Comparison of ENCODE assay signal across 2 cellular contexts in the genomic region with DNA sequence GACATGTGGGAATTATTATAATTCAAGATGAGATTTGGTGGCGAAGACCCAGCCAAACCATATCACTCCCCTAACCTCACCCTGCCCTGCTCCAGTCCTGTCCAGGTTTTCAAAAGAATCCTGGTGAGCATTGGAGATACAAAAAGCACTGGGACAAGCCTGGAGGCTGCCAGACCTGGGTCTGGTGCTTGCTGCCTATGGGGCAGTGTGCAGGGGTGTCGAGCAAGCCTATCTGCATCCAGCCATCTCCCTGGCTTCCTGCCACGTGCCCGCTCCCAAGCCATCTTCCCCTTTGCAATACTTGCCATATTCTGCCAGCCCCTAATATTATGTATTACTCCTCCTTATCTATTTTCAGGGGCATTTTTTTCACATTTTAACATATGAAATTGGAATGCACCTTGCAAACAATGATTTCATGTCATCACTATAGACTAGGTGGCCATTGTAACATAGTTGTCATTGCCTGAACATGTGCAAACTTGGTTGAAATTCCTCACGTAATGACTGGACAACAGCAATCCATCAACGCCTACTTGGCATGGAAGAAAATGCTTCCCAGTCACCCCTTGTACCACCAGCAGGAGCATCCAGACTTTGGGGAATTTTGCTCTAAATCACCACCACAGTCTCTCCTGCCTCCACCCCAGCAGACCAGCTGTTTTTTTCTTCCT.
TF ChIP-seq lines count a peak whose summit lies in the region.

No MANE protein-coding gene starts in this region.

TF ChIP-seq in SK-N-SH, 30 proteins besides CTCF, POLR2A, EP300 and RAD21 (continued from another document):
- TF ChIP-seq SIN3A (IDR thresholded peaks at IDR 0.05; ENCODE audit: borderline replicate concordance, low read depth, low read length), result no peak
- no peak for TF ChIP-seq FOXJ3 (CRISPR knock-in tag; IDR thresholded peaks at IDR 0.05)
- TF ChIP-seq CHD2 (IDR thresholded peaks at IDR 0.05; ENCODE audit: low read length, partially characterized antibody), result no peak
- no peak for TF ChIP-seq RCOR1 (IDR thresholded peaks at IDR 0.05; ENCODE audit: low read length)

TF ChIP-seq in SK-N-SH treated with all-trans-retinoic acid at 6 μM for 48 hours, 23 proteins besides CTCF, POLR2A, EP300 and RAD21 (continued from another document):
- TF ChIP-seq POU6F1 (CRISPR knock-in tag; IDR thresholded peaks at IDR 0.05; ENCODE audit: borderline replicate concordance, low read depth), result no peak
- no peak for TF ChIP-seq BACH2 (CRISPR knock-in tag; IDR thresholded peaks at IDR 0.05; ENCODE audit: borderline replicate concordance)
- TF ChIP-seq ZNF70 (CRISPR knock-in tag; IDR thresholded peaks at IDR 0.05), result no peak
- TF ChIP-seq ISL1 (CRISPR knock-in tag; IDR thresholded peaks at IDR 0.05), result no peak
- no peak for TF ChIP-seq TOX (CRISPR knock-in tag; IDR thresholded peaks at IDR 0.05; ENCODE audit: borderline replicate concordance)
